Comparison of ENCODE assay signal across 8 cellular contexts in genomic region chr7:51430480-51431086, GRCh38.
DNase-seq lines count a peak whose midpoint lies in the region; ATAC-seq and TF ChIP-seq lines count a peak whose summit lies in the region.

No MANE protein-coding gene starts in this region.

- peaks cover 3 to 4% of the 10 kb centered on the region in 2 donors for H3K27me3 Mint-ChIP-seq in CD4-positive, alpha-beta memory T cell

- H3K27me3 ChIP-seq in CD4-positive, alpha-beta memory T cell (ENCODE audit: insufficient read depth, low read length): no peaks in the 10 kb centered on the region
- peaks cover 0 to 5% (median 0%) of the 10 kb centered on the region in 45 donors for H3K27me3 ChIP-seq in dorsolateral prefrontal cortex

- ATAC-seq in HG02763 (IDR thresholded peaks at IDR 0.05; ENCODE audit: unreplicated experiment): no peak

- no peaks in the 10 kb centered on the region for H3K36me3 ChIP-seq in CD4-positive, alpha-beta memory T cell (ENCODE audit: insufficient read depth, low read length)

- H3K27ac ChIP-seq in CD4-positive, alpha-beta memory T cell (ENCODE audit: low read depth, low read length): no peak overlapping the region
- no peak overlapping the region for H3K27ac ChIP-seq in dorsolateral prefrontal cortex

- intact Hi-C loops in CD4-positive, alpha-beta memory T cell (cut with micrococcal nuclease): no loop called here
- intact Hi-C loops in dorsolateral prefrontal cortex (cut with DNase I): no loop called here

- no peak overlapping the region for H3K4me3 ChIP-seq in CD4-positive, alpha-beta memory T cell (ENCODE audit: low read length in 2 of 2)
- H3K4me3 ChIP-seq in dorsolateral prefrontal cortex: peak overlapping the region in 22 of 59 donors; percentile 1 to 41 (median 15)

- peak overlapping the region in 1 of 7 donors; percentile 2 for H3K27ac Mint-ChIP-seq in CD4-positive, alpha-beta memory T cell

- TF ChIP-seq CTCF in dorsolateral prefrontal cortex (IDR thresholded peaks at IDR 0.05 in 54 of 56, conservative IDR thresholded peaks at IDR 0.05 in 2 of 56; ENCODE audit: low read depth in 1 of 56, partially characterized antibody in 56 of 56): peak; percentile 68 to 99 (median 87)

- no peak overlapping the region for H3K4me3 Mint-ChIP-seq in CD4-positive, alpha-beta memory T cell

- H3K4me1 ChIP-seq in CD4-positive, alpha-beta memory T cell (ENCODE audit: insufficient read depth, low read length): peaks cover 6% of the 10 kb centered on the region

- peaks cover 0 to 3% (median 0%) of the 10 kb centered on the region in 8 donors for H3K9me3 Mint-ChIP-seq in CD4-positive, alpha-beta memory T cell

- CTCF ChIA-PET in CD4-positive, alpha-beta memory T cell (lab: Charles Lee; ENCODE audit: partially characterized antibody): interaction anchor here (0.6 to 1.3 kb wide), 4 partner anchors 13 to 269 kb away, joined by 3 to 4 read pairs (median 3); no protein-coding TSS in a partner anchor

- POLR2A ChIA-PET in CD4-positive, alpha-beta memory T cell (lab: Charles Lee; ENCODE audit: partially characterized antibody): no interaction called here

- H3K9me3 ChIP-seq in CD4-positive, alpha-beta memory T cell (ENCODE audit: control insufficient read depth in 1 of 2, low read length in 2 of 2): no peaks in the 10 kb centered on the region

- no peaks in the 10 kb centered on the region for H3K36me3 Mint-ChIP-seq in CD4-positive, alpha-beta memory T cell

- H3K4me1 Mint-ChIP-seq in CD4-positive, alpha-beta memory T cell: peaks cover 0 to 2% (median 0%) of the 10 kb centered on the region in 4 donors

- DNase-seq in CD4-positive, alpha-beta memory T cell: peak in 3 of 5 donors; percentile 8 to 20 (median 9)
- DNase-seq in GM19240 (ENCODE audit: insufficient read length, low spot score) (peak; percentile 32), NCI-H128 (lab: John Stamatoyannopoulos, UW; ENCODE audit: unreplicated experiment) (peak; percentile 59), T-helper 9 cell (peak; percentile 2), dorsolateral prefrontal cortex (peak in 6 of 10 donors; percentile 34 to 71 (median 50)), lung microvascular endothelial cell (ENCODE audit: low read depth in 2 of 2) (peak; percentile 36 to 57), stromal cell of bone marrow (ENCODE audit: low read depth) (peak; percentile 13)

Comparison
In these comparisons a context has a peak if more than half of its experiments do, and no peak if none do; other contexts are left out.
1. DNase-seq: peak in every context shown above with its lines; median percentile 59 in NCI-H128; 50 in dorsolateral prefrontal cortex; 46 in lung microvascular endothelial cell; 32 in GM19240; 13 in stromal cell of bone marrow; 9 in CD4-positive, alpha-beta memory T cell; 2 in T-helper 9 cell.